In the genomic region with DNA sequence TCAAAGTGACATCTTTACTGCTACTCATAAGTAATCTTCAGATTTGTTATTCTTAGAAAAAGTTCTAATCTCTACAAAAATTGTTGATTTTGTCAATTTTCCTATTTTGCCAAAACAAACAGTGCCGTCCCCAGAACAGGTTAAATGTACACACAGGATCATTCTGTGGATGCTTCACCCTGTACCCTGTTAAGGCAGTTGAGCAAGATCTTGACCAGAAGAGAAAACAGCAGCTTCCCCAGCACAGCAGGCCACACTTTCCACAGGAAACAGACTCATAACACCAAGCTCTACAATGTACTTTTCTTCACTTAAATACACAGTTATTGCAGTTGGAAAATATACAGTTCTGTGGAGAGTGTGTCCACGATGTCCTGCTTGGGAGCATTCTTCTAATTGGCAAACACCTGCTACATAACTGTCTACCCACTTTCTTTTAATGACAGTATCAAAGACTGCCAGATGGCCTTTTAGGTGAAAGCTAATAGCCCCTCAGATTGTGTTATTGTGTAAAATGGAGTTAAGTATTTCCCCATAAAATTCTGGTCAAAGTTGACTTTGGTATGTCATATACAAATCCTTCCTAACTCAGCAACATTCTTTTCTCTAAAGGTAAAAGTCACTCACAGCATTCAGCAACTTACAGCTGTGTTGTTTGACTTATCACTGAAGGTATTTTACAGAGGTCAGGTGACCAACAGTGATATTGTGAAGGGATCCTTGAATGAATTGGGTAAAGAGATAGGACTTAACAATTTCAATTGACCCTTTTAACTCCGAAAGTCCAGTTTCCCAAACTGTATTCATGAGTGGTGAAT, we compare ENCODE assay signal across 15 cellular contexts.
DNase-seq lines count a peak whose midpoint lies in the region; ATAC-seq and TF ChIP-seq lines count a peak whose summit lies in the region.
"Had no signal": no experiment of that assay in that cellular context is flagged by ENCODE, and none has a peak within 500 bp of the region (broad histone marks: within the 10 kb centered on the region; RNA-seq: fewer than 3 reads in every experiment).

No MANE protein-coding gene starts in this region.

- no peaks in the 10 kb centered on the region for H4K20me1 ChIP-seq in Loucy (ENCODE audit: insufficient read depth, low read length, poor library complexity, severe bottlenecking)

- H3K9me2 ChIP-seq in Loucy (replicated peaks; ENCODE audit: low read depth, low read length) = no peaks in the 10 kb centered on the region

- peak overlapping the region; percentile 19 for H3K4me2 ChIP-seq in Loucy (ENCODE audit: low read depth, low read length, poor library complexity, severe bottlenecking)

- no peaks in the 10 kb centered on the region for H3F3A ChIP-seq in Loucy (ENCODE audit: low read depth)

- H3K4me3 Mint-ChIP-seq in memory B cell = no peak overlapping the region

- in situ Hi-C loops in astrocyte of the cerebellum (cut with HindIII; ENCODE audit: low sequenced_read_pairs) = no loop called here

- no peaks in the 10 kb centered on the region for H3K9me3 ChIP-seq in Loucy (ENCODE audit: insufficient read depth, low read depth, low read length)
- H3K9me3 ChIP-seq: ascending aorta, ovary, uterus had no signal

- no peaks in the 10 kb centered on the region for H3K4me1 Mint-ChIP-seq in memory B cell

- H2AFZ ChIP-seq in Loucy (ENCODE audit: low read length) = no peak overlapping the region; the same call in 1 of the 2 replicates

- no peaks in the 10 kb centered on the region for H3K9me3 Mint-ChIP-seq in memory B cell

- TF ChIP-seq CTCF in Loucy (conservative IDR thresholded peaks at IDR 0.05; ENCODE audit: low read length) (no peak), astrocyte of the cerebellum (IDR thresholded peaks at IDR 0.05; ENCODE audit: low read depth, low read length, missing control alignments) (no peak)

- peak overlapping the region; percentile 41 for H3K27ac Mint-ChIP-seq in memory B cell

- H3K27me3 ChIP-seq in Loucy (ENCODE audit: insufficient read depth, low read length, poor library complexity, severe bottlenecking) = no peaks in the 10 kb centered on the region
- H3K27me3 ChIP-seq: ascending aorta, ovary, uterus had no signal

- peaks cover 5% of the 10 kb centered on the region for H3K36me3 Mint-ChIP-seq in memory B cell

- no peak for ATAC-seq in memory B cell (ENCODE audit: low read depth)

- H3K4me1 ChIP-seq in Loucy (ENCODE audit: insufficient read depth, low read length, poor library complexity, severe bottlenecking) = peaks cover 7% of the 10 kb centered on the region
- H3K4me1 ChIP-seq: ascending aorta, uterus had no signal

- peaks cover 7% of the 10 kb centered on the region; the same call in 1 of the 2 replicates for H3K36me3 ChIP-seq in Loucy (ENCODE audit: insufficient read depth, low read length)
- H3K36me3 ChIP-seq: ovary, uterus had no signal

- no peaks in the 10 kb centered on the region for H3K79me2 ChIP-seq in Loucy (ENCODE audit: insufficient read depth, low read length)

- H3K4me3 ChIP-seq in Loucy (ENCODE audit: low read length, poor library complexity, severe bottlenecking) (no peak overlapping the region), astrocyte of the cerebellum (ENCODE audit: low read depth, low read length) (no peak overlapping the region)
- H3K4me3 ChIP-seq: ascending aorta, ovary, uterus had no signal

- no peak overlapping the region for H3K9ac ChIP-seq in Loucy (ENCODE audit: low read depth, low read length, poor library complexity, severe bottlenecking)

- DNase-seq in NCI-H1105 treated with DMSO at 0.1 percent for 48 hours (lab: John Stamatoyannopoulos, UW) (peak; percentile 33), NCI-H1105 (lab: John Stamatoyannopoulos, UW) (no peak), astrocyte of the cerebellum (ENCODE audit: low read depth) (peak; percentile 16), memory B cell (ENCODE audit: low spot score in 2 of 2) (no peak), OCI-M2 (lab: John Stamatoyannopoulos, UW; ENCODE audit: unreplicated experiment) (no peak), HT-29 (ENCODE audit: low spot score) (no peak)
- DNase-seq in activated CD8-positive, alpha-beta memory T cell treated with anti-CD3 and anti-CD28 coated beads, Interleukin-2, amount 50 U/mL, for 48 hours = no peak
- DNase-seq: ACHN, hippocampal formation, mammary epithelial cell, ovary, Right ventricle myocardium superior, uterus had no signal

- H3K27me3 Mint-ChIP-seq in memory B cell = no peaks in the 10 kb centered on the region

Comparison
In these comparisons a context has a peak if more than half of its experiments do, and no peak if none do; other contexts are left out.
1. DNase-seq: peak in NCI-H1105 treated with DMSO at 0.1 percent for 48 hours (single experiment) and astrocyte of the cerebellum (single experiment); none in NCI-H1105 (single experiment), memory B cell (0 of 2), OCI-M2 (single experiment), HT-29 (single experiment) and activated CD8-positive, alpha-beta memory T cell treated with anti-CD3 and anti-CD28 coated beads, Interleukin-2, amount 50 U/mL, for 48 hours (single experiment).